Comparison of ENCODE assay signal across 15 cellular contexts in genomic region chr3:30986551-30986950, GRCh38.
DNase-seq lines count a peak whose midpoint lies in the region; ATAC-seq and TF ChIP-seq lines count a peak whose summit lies in the region.
"Had no signal": no experiment of that assay in that cellular context is flagged by ENCODE, and none has a peak within 500 bp of the region (broad histone marks: within the 10 kb centered on the region; RNA-seq: fewer than 3 reads in every experiment).

No MANE protein-coding gene starts in this region.

- no peaks in the 10 kb centered on the region for H3K36me3 ChIP-seq in trophoblast cell (ENCODE audit: control insufficient read depth in 1 of 2, insufficient read depth in 2 of 2, low read length in 2 of 2)
- H3K36me3 ChIP-seq: BE2C, HAP-1 had no signal

- no peak overlapping the region for H3K4ac ChIP-seq in trophoblast cell (ENCODE audit: low read depth, low read length)

- H3K27me3 Mint-ChIP-seq in mesothelial cell of epicardium (ENCODE audit: low read depth) = no peaks in the 10 kb centered on the region

- H3K23ac ChIP-seq in trophoblast cell (ENCODE audit: low read length) = no peak overlapping the region

- H2BK5ac ChIP-seq in trophoblast cell (ENCODE audit: low read depth, low read length, poor library complexity) = no peak overlapping the region

- no peak overlapping the region for H4K12ac ChIP-seq in trophoblast cell (ENCODE audit: low read depth, low read length)

- H3K4me3 Mint-ChIP-seq in mesothelial cell of epicardium = no peak overlapping the region
- H3K4me3 Mint-ChIP-seq: CD14-positive monocyte; CD8-positive, alpha-beta T cell had no signal

- H3K79me2 ChIP-seq in trophoblast cell (ENCODE audit: control insufficient read depth, insufficient read depth, low read length, poor library complexity) = no peaks in the 10 kb centered on the region

- H3K18ac ChIP-seq in trophoblast cell (ENCODE audit: low read length) = no peak overlapping the region

- H3K4me1 Mint-ChIP-seq in mesothelial cell of epicardium = peaks cover 68% of the 10 kb centered on the region

- H3K27ac ChIP-seq in trophoblast cell (ENCODE audit: low read depth, low read length) = no peak overlapping the region
- H3K27ac ChIP-seq: A549 had no signal

- no peak overlapping the region for H2AFZ ChIP-seq in trophoblast cell (ENCODE audit: insufficient read depth, low read length, poor library complexity)

- H3K79me1 ChIP-seq in trophoblast cell (ENCODE audit: low read length) = peaks cover 2% of the 10 kb centered on the region

- peak overlapping the region; percentile 14 for H4K91ac ChIP-seq in trophoblast cell (ENCODE audit: low read depth, low read length)

- H2AK5ac ChIP-seq in trophoblast cell (ENCODE audit: low read length) = no peak overlapping the region

- H3K27ac Mint-ChIP-seq in mesothelial cell of epicardium = peak overlapping the region; percentile 74
- H3K27ac Mint-ChIP-seq: CD14-positive monocyte; CD8-positive, alpha-beta T cell had no signal

- no CpG with 5 or more reads among the region's 3 CpGs for WGBS in trophoblast cell (ENCODE audit: extremely low coverage, insufficient coverage, insufficient read length)

- H3K9ac ChIP-seq in trophoblast cell (ENCODE audit: low read length) = no peak overlapping the region

- no peaks in the 10 kb centered on the region for H3K4me1 ChIP-seq in trophoblast cell (ENCODE audit: control insufficient read depth in 1 of 2, insufficient read depth in 2 of 2, low read length in 2 of 2)
- H3K4me1 ChIP-seq: A549, BE2C had no signal

- H3K36me3 Mint-ChIP-seq in mesothelial cell of epicardium = no peaks in the 10 kb centered on the region
- H3K36me3 Mint-ChIP-seq: CD14-positive monocyte; CD8-positive, alpha-beta T cell had no signal

- ATAC-seq in HG02798 (IDR thresholded peaks at IDR 0.05; ENCODE audit: poor library complexity, unreplicated experiment) (peak; percentile 28), HG03354 (IDR thresholded peaks at IDR 0.05; ENCODE audit: poor library complexity, severe bottlenecking, unreplicated experiment) (no peak)
- ATAC-seq: A549; CD8-positive, alpha-beta T cell; HepG2 had no signal

- DNase-seq in NCI-H69 (lab: John Stamatoyannopoulos, UW) = peak; percentile 50
- no peak for DNase-seq in mesothelial cell of epicardium (ENCODE audit: low spot score in 2 of 2, unreplicated experiment in 2 of 2)
- DNase-seq in trophoblast cell = no peak
- DNase-seq in HuH-7 (ENCODE audit: low spot score) = no peak
- DNase-seq in NCI-H2227 (lab: John Stamatoyannopoulos, UW; ENCODE audit: unreplicated experiment) = no peak
- DNase-seq: BE2C; CD8-positive, alpha-beta T cell; DMS153; GF-D8 had no signal

- no peaks in the 10 kb centered on the region for H3K27me3 ChIP-seq in trophoblast cell (ENCODE audit: insufficient read depth, low read length)
- H3K27me3 ChIP-seq: BE2C had no signal

- H3K4me3 ChIP-seq in trophoblast cell (ENCODE audit: low read depth, low read length) = no peak overlapping the region
- H3K4me3 ChIP-seq: A549, HAP-1 had no signal

- no peaks in the 10 kb centered on the region for H3K9me3 Mint-ChIP-seq in mesothelial cell of epicardium
- H3K9me3 Mint-ChIP-seq: CD8-positive, alpha-beta T cell had no signal

- no peak for TF ChIP-seq CTCF in mesothelial cell of epicardium (IDR thresholded peaks at IDR 0.05; ENCODE audit: unreplicated experiment)

- H3K4me2 ChIP-seq in trophoblast cell (ENCODE audit: low read length) = no peak overlapping the region
- H3K4me2 ChIP-seq: A549 had no signal

- peak overlapping the region; percentile 61 for H3K14ac ChIP-seq in trophoblast cell (ENCODE audit: low read length)

- H2BK120ac ChIP-seq in trophoblast cell (ENCODE audit: insufficient read depth, low read length, poor library complexity) = peak overlapping the region; percentile 72

- H3K9me3 ChIP-seq in trophoblast cell (ENCODE audit: insufficient read depth, low read depth, low read length) = no peaks in the 10 kb centered on the region
- H3K9me3 ChIP-seq: A549, BE2C, HAP-1 had no signal

- H2BK12ac ChIP-seq in trophoblast cell (ENCODE audit: low read length) = peak overlapping the region; percentile 84

- H4K8ac ChIP-seq in trophoblast cell (ENCODE audit: low read depth, low read length) = no peak overlapping the region
